ENCODE assay signal across 20 cellular contexts in genomic region chr9:9395539-9395938, GRCh38.
"Had no signal": no experiment of that assay in that cellular context is flagged by ENCODE, and none has a peak within 500 bp of the region (broad histone marks: within the 10 kb centered on the region; RNA-seq: fewer than 3 reads in every experiment).

No MANE protein-coding gene starts in this region.

- H3K36me3 ChIP-seq: MG63, SJSA1 had no signal

- H3K9me3 ChIP-seq: MG63, SJSA1 had no signal

- H3K4me1 ChIP-seq: SJSA1 had no signal

- H3K27ac ChIP-seq: SJSA1, SK-N-MC had no signal

- H3K4me3 ChIP-seq: MG63, SJSA1, SK-N-MC had no signal

- H3K27me3 ChIP-seq: MG63, SJSA1 had no signal

- ATAC-seq: HepG2 had no signal

- DNase-seq: IMR-90, Karpas-422, KG1, MG63, NCI-H1092 treated with DMSO at 0.1 percent for 48 hours, NCI-H1436, NCI-H187, NCI-H2029 treated with DMSO at 0.1 percent for 48 hours, NCI-H2171 treated with DMSO at 0.1 percent for 48 hours, NCI-H345, NCI-H446 treated with DMSO at 0.1 percent for 48 hours, NCI-H524, NCI-H526 treated with DMSO at 0.1 percent for 48 hours, NCI-H748 treated with DMSO at 0.1 percent for 48 hours, Right ventricle myocardium superior, RPMI8226, SIG-M5 had no signal
